In the genomic region with DNA sequence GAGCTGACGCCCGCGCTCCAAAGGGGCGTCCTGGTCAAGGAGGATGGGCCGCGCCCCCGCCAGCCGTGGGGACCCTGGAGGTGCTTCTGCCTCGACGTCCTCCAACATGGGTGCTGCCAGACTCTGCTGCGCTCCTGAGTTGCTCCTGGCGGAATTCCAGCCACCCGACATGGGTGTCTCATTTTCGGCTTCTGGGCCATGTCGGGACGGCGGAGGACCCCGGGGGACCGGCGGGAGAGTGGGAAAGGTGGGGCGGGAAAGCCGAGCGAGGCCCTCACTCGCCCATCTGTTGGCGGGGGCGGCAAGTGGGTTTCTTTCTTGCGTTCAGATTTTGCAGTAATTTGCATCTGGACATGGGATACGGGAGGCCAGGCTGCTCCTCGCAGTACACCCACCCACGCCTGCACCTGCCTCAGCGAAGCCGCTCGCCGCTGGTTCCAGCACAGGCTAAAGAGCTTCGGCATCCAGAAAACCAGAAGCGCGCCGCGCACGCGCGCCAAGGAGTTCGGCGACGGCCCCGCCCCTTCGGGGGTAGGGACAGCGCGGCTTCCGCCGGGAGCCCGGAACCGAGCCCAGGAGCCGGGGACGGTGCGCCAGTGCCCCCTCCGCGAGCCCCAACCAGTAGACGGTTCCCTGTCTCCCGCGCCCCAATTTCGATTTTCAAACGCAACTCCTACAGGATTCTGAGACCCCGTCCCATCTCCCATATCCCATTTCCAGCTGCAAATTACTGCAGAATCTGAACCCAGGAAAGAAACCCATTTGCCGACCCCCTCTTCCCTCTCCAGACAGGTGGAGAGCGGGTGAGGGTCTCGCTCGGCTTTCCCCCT, we compare ENCODE assay signal across 1 cellular context.
TF ChIP-seq lines count a peak whose summit lies in the region.

A gene (plus strand): TSS at position 563 of the 830 bp plus-strand sequence. CDS start 320 bp downstream, outside the sequence.

TF ChIP-seq in K562, 482 proteins besides CTCF, POLR2A, EP300 and RAD21 (continued from another document and continues in another):
- TF ChIP-seq, protein P1, sequence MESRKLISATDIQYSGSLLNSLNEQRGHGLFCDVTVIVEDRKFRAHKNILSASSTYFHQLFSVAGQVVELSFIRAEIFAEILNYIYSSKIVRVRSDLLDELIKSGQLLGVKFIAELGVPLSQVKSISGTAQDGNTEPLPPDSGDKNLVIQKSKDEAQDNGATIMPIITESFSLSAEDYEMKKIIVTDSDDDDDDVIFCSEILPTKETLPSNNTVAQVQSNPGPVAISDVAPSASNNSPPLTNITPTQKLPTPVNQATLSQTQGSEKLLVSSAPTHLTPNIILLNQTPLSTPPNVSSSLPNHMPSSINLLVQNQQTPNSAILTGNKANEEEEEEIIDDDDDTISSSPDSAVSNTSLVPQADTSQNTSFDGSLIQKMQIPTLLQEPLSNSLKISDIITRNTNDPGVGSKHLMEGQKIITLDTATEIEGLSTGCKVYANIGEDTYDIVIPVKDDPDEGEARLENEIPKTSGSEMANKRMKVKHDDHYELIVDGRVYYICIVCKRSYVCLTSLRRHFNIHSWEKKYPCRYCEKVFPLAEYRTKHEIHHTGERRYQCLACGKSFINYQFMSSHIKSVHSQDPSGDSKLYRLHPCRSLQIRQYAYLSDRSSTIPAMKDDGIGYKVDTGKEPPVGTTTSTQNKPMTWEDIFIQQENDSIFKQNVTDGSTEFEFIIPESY (CRISPR knock-in tag; IDR thresholded peaks at IDR 0.05): no peak
- TF ChIP-seq HDAC8 (tag; IDR thresholded peaks at IDR 0.05) (no peak), MEIS2 (IDR thresholded peaks at IDR 0.05; ENCODE audit: partially characterized antibody) (peak; percentile 71), XRCC4 (IDR thresholded peaks at IDR 0.05; ENCODE audit: extremely low read depth, insufficient read depth, insufficient read length) (no peak), U2AF2 (optimal IDR thresholded peaks at IDR 0.05; ENCODE audit: low read depth, low read length) (no peak), ZNF232 (CRISPR knock-in tag; IDR thresholded peaks at IDR 0.05) (0 out of 2 replicates have a peak, but pooled peaks have one; percentile 19), SRF (CRISPR knock-in tag; IDR thresholded peaks at IDR 0.05) (0 out of 4 replicates have a peak, but pooled peaks have one; percentile 17 to 35), SMAD3 (CRISPR knock-in tag; conservative IDR thresholded peaks at IDR 0.05) (no peak), POLR2H (tag; IDR thresholded peaks at IDR 0.05; ENCODE audit: low read depth) (no peak), NELFE (IDR thresholded peaks at IDR 0.05; ENCODE audit: insufficient read depth, insufficient read length) (no peak), RFX7 (CRISPR knock-in tag; IDR thresholded peaks at IDR 0.05) (no peak), IFI16 (CRISPR knock-in tag; IDR thresholded peaks at IDR 0.05) (no peak), ZC3H4 (CRISPR knock-in tag; IDR thresholded peaks at IDR 0.05; ENCODE audit: borderline replicate concordance) (no peak), RBBP5 (IDR thresholded peaks at IDR 0.05; ENCODE audit: borderline replicate concordance, insufficient read depth, low read length, poor library complexity, severe bottlenecking) (peak; percentile 36), JUND (IDR thresholded peaks at IDR 0.05; ENCODE audit: borderline replicate concordance, low read depth, low read length) (peak; percentile 24; the same call in 1 of the 2 replicates), JUND (tag; IDR thresholded peaks at IDR 0.05; ENCODE audit: borderline replicate concordance, low read depth, low read length) (no peak; the same call in 2 of the 3 replicates), SMARCE1 (IDR thresholded peaks at IDR 0.05) (no peak), KAT7 (CRISPR knock-in tag; IDR thresholded peaks at IDR 0.05; ENCODE audit: borderline replicate concordance) (no peak), NFRKB (IDR thresholded peaks at IDR 0.05; ENCODE audit: low read depth) (no peak), PRMT5 (CRISPR knock-in tag; IDR thresholded peaks at IDR 0.05) (no peak), MCM5 (IDR thresholded peaks at IDR 0.05; ENCODE audit: low read depth) (no peak), KAT2B (IDR thresholded peaks at IDR 0.05; ENCODE audit: low read depth, low read length) (no peak), PYGO2 (tag; IDR thresholded peaks at IDR 0.05) (no peak), ZNF263 (CRISPR knock-in tag; IDR thresholded peaks at IDR 0.05; ENCODE audit: borderline replicate concordance) (no peak), FOXA3 (CRISPR knock-in tag; conservative IDR thresholded peaks at IDR 0.05 in 1 of 2, IDR thresholded peaks at IDR 0.05 in 1 of 2) (no peak), CHCHD3 (CRISPR knock-in tag; IDR thresholded peaks at IDR 0.05) (no peak), MBD2 (IDR thresholded peaks at IDR 0.05; ENCODE audit: borderline replicate concordance, low read depth) (no peak), BCL6 (CRISPR knock-in tag; IDR thresholded peaks at IDR 0.05) (no peak), ZNF175 (CRISPR knock-in tag; IDR thresholded peaks at IDR 0.05; ENCODE audit: low read depth) (no peak), TBL1XR1 (IDR thresholded peaks at IDR 0.05; ENCODE audit: low read length in 2 of 2) (no peak), KLF6 (CRISPR knock-in tag; IDR thresholded peaks at IDR 0.05; ENCODE audit: borderline replicate concordance) (no peak), TEAD2 (tag; IDR thresholded peaks at IDR 0.05) (no peak), ZNF121 (CRISPR knock-in tag; conservative IDR thresholded peaks at IDR 0.05) (no peak), CSDE1 (IDR thresholded peaks at IDR 0.05) (no peak), SIN3A (IDR thresholded peaks at IDR 0.05; ENCODE audit: borderline replicate concordance in 2 of 2, control insufficient read depth in 1 of 2, low read depth in 2 of 2, low read length in 2 of 2) (peak in 1 of 2 experiments; percentile 38; a peak in 1 of 4 replicates), PHB (CRISPR knock-in tag; IDR thresholded peaks at IDR 0.05) (no peak), ZNF41 (CRISPR knock-in tag; conservative IDR thresholded peaks at IDR 0.05) (no peak), E2F3 (CRISPR knock-in tag; IDR thresholded peaks at IDR 0.05) (no peak), ATF7 (IDR thresholded peaks at IDR 0.05) (peak; percentile 50), MYC (IDR thresholded peaks at IDR 0.05; ENCODE audit: low read depth, low read length) (peak; percentile 48), MYC (CRISPR knock-in tag; IDR thresholded peaks at IDR 0.05; ENCODE audit: borderline replicate concordance, low read depth) (no peak)
- TF ChIP-seq, protein P2, sequence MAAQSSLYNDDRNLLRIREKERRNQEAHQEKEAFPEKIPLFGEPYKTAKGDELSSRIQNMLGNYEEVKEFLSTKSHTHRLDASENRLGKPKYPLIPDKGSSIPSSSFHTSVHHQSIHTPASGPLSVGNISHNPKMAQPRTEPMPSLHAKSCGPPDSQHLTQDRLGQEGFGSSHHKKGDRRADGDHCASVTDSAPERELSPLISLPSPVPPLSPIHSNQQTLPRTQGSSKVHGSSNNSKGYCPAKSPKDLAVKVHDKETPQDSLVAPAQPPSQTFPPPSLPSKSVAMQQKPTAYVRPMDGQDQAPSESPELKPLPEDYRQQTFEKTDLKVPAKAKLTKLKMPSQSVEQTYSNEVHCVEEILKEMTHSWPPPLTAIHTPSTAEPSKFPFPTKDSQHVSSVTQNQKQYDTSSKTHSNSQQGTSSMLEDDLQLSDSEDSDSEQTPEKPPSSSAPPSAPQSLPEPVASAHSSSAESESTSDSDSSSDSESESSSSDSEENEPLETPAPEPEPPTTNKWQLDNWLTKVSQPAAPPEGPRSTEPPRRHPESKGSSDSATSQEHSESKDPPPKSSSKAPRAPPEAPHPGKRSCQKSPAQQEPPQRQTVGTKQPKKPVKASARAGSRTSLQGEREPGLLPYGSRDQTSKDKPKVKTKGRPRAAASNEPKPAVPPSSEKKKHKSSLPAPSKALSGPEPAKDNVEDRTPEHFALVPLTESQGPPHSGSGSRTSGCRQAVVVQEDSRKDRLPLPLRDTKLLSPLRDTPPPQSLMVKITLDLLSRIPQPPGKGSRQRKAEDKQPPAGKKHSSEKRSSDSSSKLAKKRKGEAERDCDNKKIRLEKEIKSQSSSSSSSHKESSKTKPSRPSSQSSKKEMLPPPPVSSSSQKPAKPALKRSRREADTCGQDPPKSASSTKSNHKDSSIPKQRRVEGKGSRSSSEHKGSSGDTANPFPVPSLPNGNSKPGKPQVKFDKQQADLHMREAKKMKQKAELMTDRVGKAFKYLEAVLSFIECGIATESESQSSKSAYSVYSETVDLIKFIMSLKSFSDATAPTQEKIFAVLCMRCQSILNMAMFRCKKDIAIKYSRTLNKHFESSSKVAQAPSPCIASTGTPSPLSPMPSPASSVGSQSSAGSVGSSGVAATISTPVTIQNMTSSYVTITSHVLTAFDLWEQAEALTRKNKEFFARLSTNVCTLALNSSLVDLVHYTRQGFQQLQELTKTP (IDR thresholded peaks at IDR 0.05; ENCODE audit: low read depth in 1 of 2, partially characterized antibody in 2 of 2): no peak
- TF ChIP-seq, protein P3, sequence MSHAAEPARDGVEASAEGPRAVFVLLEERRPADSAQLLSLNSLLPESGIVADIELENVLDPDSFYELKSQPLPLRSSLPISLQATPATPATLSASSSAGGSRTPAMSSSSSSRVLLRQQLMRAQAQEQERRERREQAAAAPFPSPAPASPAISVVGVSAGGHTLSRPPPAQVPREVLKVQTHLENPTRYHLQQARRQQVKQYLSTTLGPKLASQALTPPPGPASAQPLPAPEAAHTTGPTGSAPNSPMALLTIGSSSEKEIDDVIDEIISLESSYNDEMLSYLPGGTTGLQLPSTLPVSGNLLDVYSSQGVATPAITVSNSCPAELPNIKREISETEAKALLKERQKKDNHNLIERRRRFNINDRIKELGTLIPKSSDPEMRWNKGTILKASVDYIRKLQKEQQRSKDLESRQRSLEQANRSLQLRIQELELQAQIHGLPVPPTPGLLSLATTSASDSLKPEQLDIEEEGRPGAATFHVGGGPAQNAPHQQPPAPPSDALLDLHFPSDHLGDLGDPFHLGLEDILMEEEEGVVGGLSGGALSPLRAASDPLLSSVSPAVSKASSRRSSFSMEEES (CRISPR knock-in tag; IDR thresholded peaks at IDR 0.05): no peak
- TF ChIP-seq, protein P4, sequence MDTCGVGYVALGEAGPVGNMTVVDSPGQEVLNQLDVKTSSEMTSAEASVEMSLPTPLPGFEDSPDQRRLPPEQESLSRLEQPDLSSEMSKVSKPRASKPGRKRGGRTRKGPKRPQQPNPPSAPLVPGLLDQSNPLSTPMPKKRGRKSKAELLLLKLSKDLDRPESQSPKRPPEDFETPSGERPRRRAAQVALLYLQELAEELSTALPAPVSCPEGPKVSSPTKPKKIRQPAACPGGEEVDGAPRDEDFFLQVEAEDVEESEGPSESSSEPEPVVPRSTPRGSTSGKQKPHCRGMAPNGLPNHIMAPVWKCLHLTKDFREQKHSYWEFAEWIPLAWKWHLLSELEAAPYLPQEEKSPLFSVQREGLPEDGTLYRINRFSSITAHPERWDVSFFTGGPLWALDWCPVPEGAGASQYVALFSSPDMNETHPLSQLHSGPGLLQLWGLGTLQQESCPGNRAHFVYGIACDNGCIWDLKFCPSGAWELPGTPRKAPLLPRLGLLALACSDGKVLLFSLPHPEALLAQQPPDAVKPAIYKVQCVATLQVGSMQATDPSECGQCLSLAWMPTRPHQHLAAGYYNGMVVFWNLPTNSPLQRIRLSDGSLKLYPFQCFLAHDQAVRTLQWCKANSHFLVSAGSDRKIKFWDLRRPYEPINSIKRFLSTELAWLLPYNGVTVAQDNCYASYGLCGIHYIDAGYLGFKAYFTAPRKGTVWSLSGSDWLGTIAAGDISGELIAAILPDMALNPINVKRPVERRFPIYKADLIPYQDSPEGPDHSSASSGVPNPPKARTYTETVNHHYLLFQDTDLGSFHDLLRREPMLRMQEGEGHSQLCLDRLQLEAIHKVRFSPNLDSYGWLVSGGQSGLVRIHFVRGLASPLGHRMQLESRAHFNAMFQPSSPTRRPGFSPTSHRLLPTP (IDR thresholded peaks at IDR 0.05; ENCODE audit: borderline replicate concordance, extremely low read depth, insufficient read length): no peak
- TF ChIP-seq, protein P5, sequence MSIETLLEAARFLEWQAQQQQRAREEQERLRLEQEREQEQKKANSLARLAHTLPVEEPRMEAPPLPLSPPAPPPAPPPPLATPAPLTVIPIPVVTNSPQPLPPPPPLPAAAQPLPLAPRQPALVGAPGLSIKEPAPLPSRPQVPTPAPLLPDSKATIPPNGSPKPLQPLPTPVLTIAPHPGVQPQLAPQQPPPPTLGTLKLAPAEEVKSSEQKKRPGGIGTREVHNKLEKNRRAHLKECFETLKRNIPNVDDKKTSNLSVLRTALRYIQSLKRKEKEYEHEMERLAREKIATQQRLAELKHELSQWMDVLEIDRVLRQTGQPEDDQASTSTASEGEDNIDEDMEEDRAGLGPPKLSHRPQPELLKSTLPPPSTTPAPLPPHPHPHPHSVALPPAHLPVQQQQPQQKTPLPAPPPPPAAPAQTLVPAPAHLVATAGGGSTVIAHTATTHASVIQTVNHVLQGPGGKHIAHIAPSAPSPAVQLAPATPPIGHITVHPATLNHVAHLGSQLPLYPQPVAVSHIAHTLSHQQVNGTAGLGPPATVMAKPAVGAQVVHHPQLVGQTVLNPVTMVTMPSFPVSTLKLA (conservative IDR thresholded peaks at IDR 0.05): 0 out of 4 replicates have a peak, but pooled peaks of 1 of the 2 experiments have one; percentile 52
- TF ChIP-seq, protein P6, sequence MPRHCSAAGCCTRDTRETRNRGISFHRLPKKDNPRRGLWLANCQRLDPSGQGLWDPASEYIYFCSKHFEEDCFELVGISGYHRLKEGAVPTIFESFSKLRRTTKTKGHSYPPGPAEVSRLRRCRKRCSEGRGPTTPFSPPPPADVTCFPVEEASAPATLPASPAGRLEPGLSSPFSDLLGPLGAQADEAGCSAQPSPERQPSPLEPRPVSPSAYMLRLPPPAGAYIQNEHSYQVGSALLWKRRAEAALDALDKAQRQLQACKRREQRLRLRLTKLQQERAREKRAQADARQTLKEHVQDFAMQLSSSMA (CRISPR knock-in tag; IDR thresholded peaks at IDR 0.05): no peak
- TF ChIP-seq, protein P7, sequence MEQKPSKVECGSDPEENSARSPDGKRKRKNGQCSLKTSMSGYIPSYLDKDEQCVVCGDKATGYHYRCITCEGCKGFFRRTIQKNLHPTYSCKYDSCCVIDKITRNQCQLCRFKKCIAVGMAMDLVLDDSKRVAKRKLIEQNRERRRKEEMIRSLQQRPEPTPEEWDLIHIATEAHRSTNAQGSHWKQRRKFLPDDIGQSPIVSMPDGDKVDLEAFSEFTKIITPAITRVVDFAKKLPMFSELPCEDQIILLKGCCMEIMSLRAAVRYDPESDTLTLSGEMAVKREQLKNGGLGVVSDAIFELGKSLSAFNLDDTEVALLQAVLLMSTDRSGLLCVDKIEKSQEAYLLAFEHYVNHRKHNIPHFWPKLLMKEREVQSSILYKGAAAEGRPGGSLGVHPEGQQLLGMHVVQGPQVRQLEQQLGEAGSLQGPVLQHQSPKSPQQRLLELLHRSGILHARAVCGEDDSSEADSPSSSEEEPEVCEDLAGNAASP (IDR thresholded peaks at IDR 0.05): no peak
- TF ChIP-seq, protein P8, sequence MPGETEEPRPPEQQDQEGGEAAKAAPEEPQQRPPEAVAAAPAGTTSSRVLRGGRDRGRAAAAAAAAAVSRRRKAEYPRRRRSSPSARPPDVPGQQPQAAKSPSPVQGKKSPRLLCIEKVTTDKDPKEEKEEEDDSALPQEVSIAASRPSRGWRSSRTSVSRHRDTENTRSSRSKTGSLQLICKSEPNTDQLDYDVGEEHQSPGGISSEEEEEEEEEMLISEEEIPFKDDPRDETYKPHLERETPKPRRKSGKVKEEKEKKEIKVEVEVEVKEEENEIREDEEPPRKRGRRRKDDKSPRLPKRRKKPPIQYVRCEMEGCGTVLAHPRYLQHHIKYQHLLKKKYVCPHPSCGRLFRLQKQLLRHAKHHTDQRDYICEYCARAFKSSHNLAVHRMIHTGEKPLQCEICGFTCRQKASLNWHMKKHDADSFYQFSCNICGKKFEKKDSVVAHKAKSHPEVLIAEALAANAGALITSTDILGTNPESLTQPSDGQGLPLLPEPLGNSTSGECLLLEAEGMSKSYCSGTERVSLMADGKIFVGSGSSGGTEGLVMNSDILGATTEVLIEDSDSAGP (CRISPR knock-in tag; IDR thresholded peaks at IDR 0.05): no peak
